Comparison of ENCODE assay signal across 19 cellular contexts in the genomic region with DNA sequence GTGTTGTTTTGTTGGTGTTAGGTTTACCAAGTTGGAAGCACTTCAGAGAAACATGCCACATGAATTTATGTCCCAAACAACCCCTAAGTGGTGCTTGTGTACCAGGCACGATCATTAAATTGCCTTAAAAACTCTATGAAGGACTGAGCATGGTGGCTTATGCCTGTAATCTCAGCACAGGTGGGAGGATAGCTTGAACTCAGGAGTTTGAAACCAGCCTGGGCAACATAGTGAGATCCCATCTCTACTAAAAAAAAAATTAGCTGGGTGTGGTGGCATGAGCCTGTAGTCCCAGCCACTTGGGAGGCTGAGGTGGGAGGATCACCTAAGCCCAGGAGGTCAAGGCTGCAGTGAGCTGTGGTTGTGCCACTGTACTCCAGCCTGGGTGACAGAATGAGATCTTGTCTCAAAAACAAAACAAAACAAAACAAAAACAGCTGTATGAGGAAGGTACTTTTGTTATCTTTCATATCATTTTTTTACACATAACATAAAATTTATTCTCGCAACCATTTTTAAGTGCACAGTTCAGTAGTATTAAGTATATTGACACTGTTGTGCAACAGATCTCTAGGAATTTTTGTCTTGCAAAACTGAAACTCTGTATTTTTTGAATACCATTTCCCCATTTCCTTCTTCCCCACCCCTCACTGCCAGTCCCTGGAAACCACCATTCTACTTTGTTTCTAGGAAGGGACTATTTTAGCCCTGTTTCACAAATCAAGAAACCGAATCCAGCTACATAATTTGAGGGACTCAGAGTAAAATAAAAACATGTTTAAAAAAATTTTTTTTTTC. TPM values are rescaled to one million over a fixed set of nuclear protein-coding genes. Genes with fewer than 3 reads are reported as not detected.
DNase-seq lines count a peak whose midpoint lies in the region; ATAC-seq and TF ChIP-seq lines count a peak whose summit lies in the region.
"Had no signal": no experiment of that assay in that cellular context is flagged by ENCODE, and none has a peak within 500 bp of the region (broad histone marks: within the 10 kb centered on the region; RNA-seq: fewer than 3 reads in every experiment).

No MANE protein-coding gene starts in this region.

- no peak for ATAC-seq in RWPE2 (ENCODE audit: low read depth)
- ATAC-seq in HG03095 (IDR thresholded peaks at IDR 0.05; ENCODE audit: unreplicated experiment): no peak
- ATAC-seq in HG03565 (IDR thresholded peaks at IDR 0.05; ENCODE audit: unreplicated experiment): no peak
- ATAC-seq in GM21576 (IDR thresholded peaks at IDR 0.05; ENCODE audit: unreplicated experiment): no peak
- ATAC-seq: heart right ventricle; stimulated activated naive CD8-positive, alpha-beta T cell treated with anti-CD3 and anti-CD28 coated beads, Interleukin-15, Interleukin-2, amounts not matched to agents 100 U/mL and 50 U/mL, for 24 hours had no signal

- H3K27ac ChIP-seq in RWPE2 (ENCODE audit: poor library complexity, severe bottlenecking): peak overlapping the region; percentile 66
- H3K27ac ChIP-seq: heart right ventricle, Peyer's patch, transverse colon had no signal

- H3K27me3 ChIP-seq in RWPE2 (ENCODE audit: insufficient read depth, poor library complexity, severe bottlenecking): no peaks in the 10 kb centered on the region
- H3K27me3 ChIP-seq: MG63, Peyer's patch, transverse colon had no signal

- TF ChIP-seq CTCF in RWPE2 (IDR thresholded peaks at IDR 0.05; ENCODE audit: poor library complexity, severe bottlenecking) (no peak), fibroblast of the aortic adventitia (IDR thresholded peaks at IDR 0.05; ENCODE audit: insufficient read depth, low read length) (no peak)

- no peaks in the 10 kb centered on the region for H3K9me3 ChIP-seq in RWPE2 (ENCODE audit: severe bottlenecking)
- H3K9me3 ChIP-seq: heart right ventricle, MG63, Peyer's patch, transverse colon had no signal

- H3K4me1 ChIP-seq in RWPE2 (ENCODE audit: insufficient read depth, poor library complexity, severe bottlenecking): peaks cover 19% of the 10 kb centered on the region
- H3K4me1 ChIP-seq: Peyer's patch, transverse colon had no signal

- DNase-seq in SIG-M5 treated with dmso at 0.1 percent for 504 hours (lab: John Stamatoyannopoulos, UW; ENCODE audit: unreplicated experiment): peak; percentile 74
- no peak for DNase-seq in SIG-M5 (lab: John Stamatoyannopoulos, UW)
- no peak for DNase-seq in RWPE2 (ENCODE audit: low spot score)
- DNase-seq in fibroblast of the aortic adventitia (ENCODE audit: low read depth): peak; percentile 18
- no peak for DNase-seq in nucleus accumbens (lab: John Stamatoyannopoulos, UW)
- DNase-seq: activated CD4-positive, alpha-beta T cell treated with anti-CD3 and anti-CD28 coated beads, Interleukin-2, amount 50 U/mL, for 4 hours; CD4-positive, alpha-beta memory T cell; DND-41; heart right ventricle; MG63; midbrain; NCI-H1930; NCI-H524 treated with DMSO at 0.1 percent for 48 hours; Peyer's patch; stimulated activated naive CD8-positive, alpha-beta T cell treated with anti-CD3 and anti-CD28 coated beads, Interleukin-15, Interleukin-2, amounts not matched to agents 100 U/mL and 50 U/mL, for 24 hours; transverse colon had no signal

- H3K4me3 ChIP-seq in RWPE2 (ENCODE audit: severe bottlenecking) (no peak overlapping the region), fibroblast of the aortic adventitia (ENCODE audit: low read depth, low read length) (no peak overlapping the region)
- H3K4me3 ChIP-seq: heart right ventricle, MG63, Peyer's patch, transverse colon had no signal

- H3K36me3 ChIP-seq in RWPE2 (ENCODE audit: low read depth): no peaks in the 10 kb centered on the region
- H3K36me3 ChIP-seq: heart right ventricle, MG63, Peyer's patch, transverse colon had no signal

RNA-seq across cellular contexts. Expression of a gene that starts 14.3 kb away (rescaled TPM):
- total RNA-seq in fibroblast of the aortic adventitia (ENCODE audit: low replicate concordance): 30.7 and 37.6 TPM in 2 replicates

Comparison
In these comparisons a context has a peak if more than half of its experiments do, and no peak if none do; other contexts are left out.
1. DNase-seq: peak in SIG-M5 treated with dmso at 0.1 percent for 504 hours (single experiment) and fibroblast of the aortic adventitia (single experiment); none in SIG-M5 (single experiment), RWPE2 (single experiment) and nucleus accumbens (0 of 56).